Comparison of ENCODE assay signal across 22 cellular contexts in the genomic region with DNA sequence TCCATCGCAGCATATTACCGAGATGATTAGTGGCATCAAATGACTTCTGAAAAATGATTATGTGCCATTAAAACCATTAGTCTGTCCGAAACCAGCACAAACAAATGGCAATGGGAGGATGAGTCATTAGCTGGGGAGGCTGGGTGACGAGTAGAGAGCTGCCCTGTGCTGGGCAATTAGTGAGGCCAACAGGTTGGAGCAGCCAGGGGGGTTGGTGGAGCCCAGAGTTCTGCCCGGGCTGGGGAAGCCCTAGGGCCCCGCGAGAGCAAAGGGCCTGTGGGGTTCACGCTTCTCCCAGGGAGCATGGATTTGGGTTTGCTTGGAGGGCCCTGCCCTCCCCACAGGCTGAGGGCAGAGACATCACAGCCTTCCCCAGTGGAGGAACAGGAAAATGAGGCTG.
"Had no signal": no experiment of that assay in that cellular context is flagged by ENCODE, and none has a peak within 500 bp of the region (broad histone marks: within the 10 kb centered on the region; RNA-seq: fewer than 3 reads in every experiment).

No MANE protein-coding gene starts in this region.

- H3K36me3 Mint-ChIP-seq: mesothelial cell of epicardium; naive thymus-derived CD8-positive, alpha-beta T cell had no signal

- FAIRE-seq: islet of Langerhans had no signal

- H3K4me1 ChIP-seq: esophagus squamous epithelium, gastroesophageal sphincter, heart left ventricle, prostate gland, upper lobe of left lung had no signal

- H3K4me3 Mint-ChIP-seq: activated naive CD4-positive, alpha-beta T cell treated with anti-CD3 and anti-CD28 coated beads for 36 hours; mesothelial cell of epicardium; naive thymus-derived CD8-positive, alpha-beta T cell had no signal

- H3K9me3 Mint-ChIP-seq: activated naive CD4-positive, alpha-beta T cell treated with anti-CD3 and anti-CD28 coated beads for 36 hours; mesothelial cell of epicardium; naive thymus-derived CD8-positive, alpha-beta T cell had no signal

- H3K27ac Mint-ChIP-seq: activated naive CD4-positive, alpha-beta T cell treated with anti-CD3 and anti-CD28 coated beads for 36 hours; mesothelial cell of epicardium had no signal

- H3K4me3 ChIP-seq: coronary artery, esophagus squamous epithelium, gastroesophageal sphincter, heart left ventricle, ovary, prostate gland, upper lobe of left lung had no signal

- H3K27me3 ChIP-seq: ovary, upper lobe of left lung had no signal

- H3K9me3 ChIP-seq: esophagus squamous epithelium, gastroesophageal sphincter, heart left ventricle, neutrophil, ovary, prostate gland, upper lobe of left lung had no signal

- H3K36me3 ChIP-seq: esophagus squamous epithelium, gastroesophageal sphincter, heart left ventricle, neutrophil, ovary, prostate gland, upper lobe of left lung had no signal

- DNase-seq: activated CD4-positive, alpha-beta T cell treated with anti-CD3 and anti-CD28 coated beads for 4 hours; activated CD4-positive, alpha-beta T cell treated with anti-CD3 and anti-CD28 coated beads, Interleukin-2, amount 50 U/mL, for 48 hours; activated CD4-positive, CD25-positive, alpha-beta regulatory T cell; activated naive CD4-positive, alpha-beta T cell treated with anti-CD3 and anti-CD28 coated beads for 36 hours; activated T-cell treated with anti-CD3 and anti-CD28 coated beads, Interleukin-2, amount 50 U/mL, for 48 hours; amygdala; cerebellar nuclear complex; esophagus squamous epithelium; heart left ventricle; left ventricle myocardium superior; mammary epithelial cell; naive thymus-derived CD8-positive, alpha-beta T cell; ovary; stimulated activated CD4-positive, alpha-beta T cell treated with anti-CD3 and anti-CD28 coated beads, Interleukin-4, amount 100 ng/mL, for 24 hours; stimulated activated naive CD4-positive, alpha-beta T cell treated with Interleukin-2 at 50 U/mL for 16 hours; upper lobe of left lung had no signal

- H3K27ac ChIP-seq: coronary artery, esophagus squamous epithelium, gastroesophageal sphincter, heart left ventricle, neutrophil, ovary, prostate gland, upper lobe of left lung had no signal

- ATAC-seq: gastroesophageal sphincter; heart left ventricle; left ventricle myocardium superior; naive thymus-derived CD8-positive, alpha-beta T cell had no signal
